Comparison of ENCODE assay signal across 26 cellular contexts in the genomic region with DNA sequence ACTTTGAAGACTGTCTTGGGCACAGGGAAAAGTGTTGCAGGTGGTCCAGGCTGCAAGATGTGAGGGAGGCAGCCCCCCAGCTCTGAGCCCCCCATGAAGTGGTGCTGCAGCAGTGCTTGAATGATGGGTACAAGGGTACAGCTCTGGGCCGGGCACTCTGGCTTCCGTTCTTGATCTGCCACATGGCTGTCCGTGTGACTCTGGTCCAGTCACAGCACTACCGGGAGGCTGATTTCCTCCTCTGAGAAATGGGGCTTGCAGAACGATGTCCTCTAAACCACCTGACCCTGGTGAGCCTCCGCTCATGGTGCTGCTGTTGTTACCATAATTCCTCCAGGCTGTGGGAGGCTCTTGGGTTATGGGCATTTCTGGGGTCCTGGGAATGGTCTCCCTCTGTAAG.
"Had no signal": no experiment of that assay in that cellular context is flagged by ENCODE, and none has a peak within 500 bp of the region (broad histone marks: within the 10 kb centered on the region; RNA-seq: fewer than 3 reads in every experiment).

No MANE protein-coding gene starts in this region.

- H3K27ac Mint-ChIP-seq: natural killer cell treated with Interleukin-12 subunit alpha and Interleukin-12 subunit beta and Interleukin-15 and Interleukin-18, amount 100 ng/mL, for 72 hours; stimulated activated memory B cell treated with anti-CD40 and anti-IgM and Interleukin-4, amounts not matched to agents 10 μg/mL and 1 μg/mL and 100 μg/mL, for 72 hours had no signal

- H3K9me3 ChIP-seq: gastrocnemius medialis, heart left ventricle, mucosa of descending colon, psoas muscle, sigmoid colon, thoracic aorta, tibial nerve, upper lobe of right lung, uterus had no signal

- H3K27ac ChIP-seq: coronary artery, gastrocnemius medialis, heart left ventricle, neural progenitor cell, psoas muscle, sigmoid colon, thoracic aorta, tibial nerve, upper lobe of right lung, uterus had no signal

- H3K4me3 ChIP-seq: coronary artery, gastrocnemius medialis, heart left ventricle, mucosa of descending colon, neural progenitor cell, psoas muscle, sigmoid colon, thoracic aorta, tibial nerve, upper lobe of right lung, uterus had no signal

- H3K9me3 Mint-ChIP-seq: central memory CD8-positive, alpha-beta T cell; mesothelial cell of epicardium; natural killer cell treated with Interleukin-12 subunit alpha and Interleukin-12 subunit beta and Interleukin-15 and Interleukin-18, amount 100 ng/mL, for 72 hours; neural progenitor cell had no signal

- H3K4me1 ChIP-seq: gastrocnemius medialis, heart left ventricle, neural progenitor cell, psoas muscle, sigmoid colon, upper lobe of right lung, uterus had no signal

- H3K27me3 Mint-ChIP-seq: natural killer cell treated with Interleukin-12 subunit alpha and Interleukin-12 subunit beta and Interleukin-15 and Interleukin-18, amount 100 ng/mL, for 72 hours had no signal

- H3K27me3 ChIP-seq: gastrocnemius medialis, heart left ventricle, neural progenitor cell, sigmoid colon, tibial nerve, upper lobe of right lung, uterus had no signal

- H3K4me1 Mint-ChIP-seq: stimulated activated memory B cell treated with anti-CD40 and anti-IgM and Interleukin-4, amounts not matched to agents 10 μg/mL and 1 μg/mL and 100 μg/mL, for 72 hours had no signal

- H3K36me3 Mint-ChIP-seq: mesothelial cell of epicardium; natural killer cell treated with Interleukin-12 subunit alpha and Interleukin-12 subunit beta and Interleukin-15 and Interleukin-18, amount 100 ng/mL, for 72 hours; neural progenitor cell had no signal

- H3K9ac ChIP-seq: neural progenitor cell had no signal

- H3K4me3 Mint-ChIP-seq: central memory CD8-positive, alpha-beta T cell; mesothelial cell of epicardium; natural killer cell treated with Interleukin-12 subunit alpha and Interleukin-12 subunit beta and Interleukin-15 and Interleukin-18, amount 100 ng/mL, for 72 hours; neural progenitor cell; stimulated activated memory B cell treated with anti-CD40 and anti-IgM and Interleukin-4, amounts not matched to agents 10 μg/mL and 1 μg/mL and 100 μg/mL, for 72 hours had no signal

- FAIRE-seq: endothelial cell of umbilical vein had no signal

- H3K36me3 ChIP-seq: gastrocnemius medialis, neural progenitor cell, sigmoid colon, thoracic aorta, upper lobe of right lung, uterus had no signal

- ATAC-seq: gastrocnemius medialis; heart left ventricle; left lobe of liver; mucosa of descending colon; natural killer cell treated with Interleukin-12 subunit alpha and Interleukin-12 subunit beta and Interleukin-15 and Interleukin-18, amount 100 ng/mL, for 72 hours; psoas muscle; right cardiac atrium; stimulated activated memory B cell treated with anti-CD40 and anti-IgM and Interleukin-4, amounts not matched to agents 10 μg/mL and 1 μg/mL and 100 μg/mL, for 72 hours; stimulated activated naive CD8-positive, alpha-beta T cell treated with anti-CD3 and anti-CD28 coated beads, Interleukin-15, Interleukin-2, amounts not matched to agents 100 U/mL and 50 U/mL, for 24 hours had no signal

- DNase-seq: dermis blood vessel endothelial cell; effector memory CD4-positive, alpha-beta T cell; gastrocnemius medialis; hippocampal formation; islet precursor cell; mesenchymal stem cell; mucosa of descending colon; naive B cell; psoas muscle; right cardiac atrium; sigmoid colon; stimulated activated CD4-positive, alpha-beta T cell treated with anti-CD3 and anti-CD28 coated beads, Interleukin-4, amount 100 ng/mL, for 4 hours; stimulated activated naive CD8-positive, alpha-beta T cell treated with anti-CD3 and anti-CD28 coated beads, Interleukin-15, Interleukin-2, amounts not matched to agents 100 U/mL and 50 U/mL, for 24 hours; upper lobe of right lung; uterus had no signal
